23 cellular contexts compared by ENCODE assay signal in genomic region chr4:181166742-181167399, GRCh38.
DNase-seq lines count a peak whose midpoint lies in the region; ATAC-seq, FAIRE-seq and TF ChIP-seq lines count a peak whose summit lies in the region.
"Had no signal": no experiment of that assay in that cellular context is flagged by ENCODE, and none has a peak within 500 bp of the region (broad histone marks: within the 10 kb centered on the region; RNA-seq: fewer than 3 reads in every experiment).

No MANE protein-coding gene starts in this region.

- no peaks in the 10 kb centered on the region for H3K9me3 Mint-ChIP-seq in activated T-cell treated with anti-CD3 and anti-CD28 coated beads, Interleukin-2, amount 50 U/mL, for 24 hours
- H3K9me3 Mint-ChIP-seq: CD4-positive, alpha-beta memory T cell had no signal

- peak; percentile 24 for DNase-seq in ELF-1 (ENCODE audit: low read depth, low spot score)
- peak in 1 of 2 experiments; percentile 64 for DNase-seq in H1 (ENCODE audit: low read depth in 1 of 2, low spot score in 2 of 2)
- DNase-seq in iPS DF 6.9 (ENCODE audit: low read depth, low spot score), result peak; percentile 43
- no peak for DNase-seq in activated T-cell treated with anti-CD3 and anti-CD28 coated beads, Interleukin-2, amount 50 U/mL, for 24 hours
- DNase-seq: AML-193; CD4-positive, alpha-beta memory T cell; DMS153; DMS79; GF-D8; GOT3; HCEC 1CT; KG1 had no signal

- no peaks in the 10 kb centered on the region for H3K79me1 ChIP-seq in H1 (ENCODE audit: low read depth, low read length)

- H3K27me3 Mint-ChIP-seq in activated T-cell treated with anti-CD3 and anti-CD28 coated beads, Interleukin-2, amount 50 U/mL, for 24 hours, result no peaks in the 10 kb centered on the region
- H3K27me3 Mint-ChIP-seq: CD4-positive, alpha-beta memory T cell had no signal

- no peak for TF ChIP-seq RAD21 in H1 (IDR thresholded peaks at IDR 0.05 in 1 of 2, conservative IDR thresholded peaks at IDR 0.05 in 1 of 2; ENCODE audit: low read depth in 2 of 2, low read length in 2 of 2)

- H3K36me3 ChIP-seq in HUES48 (ENCODE audit: control insufficient read depth, insufficient read depth, low read length), result no peaks in the 10 kb centered on the region
- no peaks in the 10 kb centered on the region for H3K36me3 ChIP-seq in H1 (ENCODE audit: control insufficient read depth in 2 of 4, insufficient read depth in 4 of 4, low read length in 3 of 4)
- H3K36me3 ChIP-seq in iPS DF 6.9 (ENCODE audit: control insufficient read depth, insufficient read depth, low read length), result no peaks in the 10 kb centered on the region
- H3K36me3 ChIP-seq: BLaER1 had no signal

- 0 out of 3 replicates have a peak, but pooled peaks of 1 of the 2 experiments have one; percentile 75 for TF ChIP-seq EP300 in H1 (IDR thresholded peaks at IDR 0.05; ENCODE audit: borderline replicate concordance in 1 of 2, low read depth in 2 of 2, low read length in 2 of 2)

- no peak overlapping the region for H2BK12ac ChIP-seq in H1 (ENCODE audit: low read depth, low read length)

- H3K9ac ChIP-seq in HUES48 (ENCODE audit: low read depth, low read length) (no peak overlapping the region), H1 (replicated peaks in 1 of 4; ENCODE audit: extremely low read depth in 1 of 4, low read depth in 3 of 4, low read length in 3 of 4) (no peak overlapping the region)
- H3K9ac ChIP-seq: BLaER1 had no signal

- H2AFZ ChIP-seq in H1 (ENCODE audit: low read length), result no peak overlapping the region

- no peaks in the 10 kb centered on the region for H4K20me1 ChIP-seq in H1 (replicated peaks in 1 of 2; ENCODE audit: control insufficient read depth in 1 of 2, insufficient read depth in 2 of 2, low read length in 2 of 2)
- H4K20me1 ChIP-seq: BLaER1 had no signal

- H3K4ac ChIP-seq in H1 (replicated peaks; ENCODE audit: insufficient read length, low read depth, low read length), result no peak overlapping the region

- no peak overlapping the region for H2BK20ac ChIP-seq in H1 (ENCODE audit: low read length)

- H3K27ac ChIP-seq in HUES48 (ENCODE audit: low read depth, low read length), result peak overlapping the region; percentile 67
- no peak overlapping the region for H3K27ac ChIP-seq in H1 (ENCODE audit: low read depth, low read length)
- no peak overlapping the region for H3K27ac ChIP-seq in iPS DF 6.9 (ENCODE audit: low read length)
- H3K27ac ChIP-seq: 22Rv1, A549, BLaER1 had no signal

- no peak overlapping the region for H4K5ac ChIP-seq in H1 (ENCODE audit: insufficient read length, low read depth, low read length)

- no peaks in the 10 kb centered on the region for H3K4me1 Mint-ChIP-seq in activated T-cell treated with anti-CD3 and anti-CD28 coated beads, Interleukin-2, amount 50 U/mL, for 24 hours (ENCODE audit: low read depth)
- H3K4me1 Mint-ChIP-seq: CD14-positive monocyte; CD4-positive, alpha-beta memory T cell had no signal

- H3K4me3 Mint-ChIP-seq in activated T-cell treated with anti-CD3 and anti-CD28 coated beads, Interleukin-2, amount 50 U/mL, for 24 hours, result no peak overlapping the region
- H3K4me3 Mint-ChIP-seq: CD14-positive monocyte; CD4-positive, alpha-beta memory T cell had no signal

- H3K36me3 Mint-ChIP-seq in activated T-cell treated with anti-CD3 and anti-CD28 coated beads, Interleukin-2, amount 50 U/mL, for 24 hours (ENCODE audit: low read depth), result no peaks in the 10 kb centered on the region
- H3K36me3 Mint-ChIP-seq: CD14-positive monocyte; CD4-positive, alpha-beta memory T cell had no signal

- H3K18ac ChIP-seq in H1 (ENCODE audit: extremely low read depth, low read length), result no peak overlapping the region

- H2BK5ac ChIP-seq in H1 (ENCODE audit: low read depth, low read length), result no peak overlapping the region

- no peak overlapping the region for H3K14ac ChIP-seq in H1 (ENCODE audit: insufficient read length)

- no peak overlapping the region for H3K23ac ChIP-seq in H1 (ENCODE audit: insufficient read length)

- H3K9me3 ChIP-seq in HUES48 (ENCODE audit: control insufficient read depth, insufficient read depth, low read length) (no peaks in the 10 kb centered on the region), H1 (ENCODE audit: insufficient read depth in 2 of 2, low read depth in 1 of 2, low read length in 1 of 2) (no peaks in the 10 kb centered on the region), iPS DF 6.9 (ENCODE audit: control insufficient read depth, insufficient read depth, low read length) (no peaks in the 10 kb centered on the region)
- H3K9me3 ChIP-seq: A549, BLaER1 had no signal

- POLR2A ChIA-PET in H1 (lab: Charles Lee; ENCODE audit: partially characterized antibody), result no interaction called here

- H2BK15ac ChIP-seq in H1 (ENCODE audit: low read length), result no peak overlapping the region

- no peak overlapping the region for H4K8ac ChIP-seq in H1 (ENCODE audit: extremely low read depth, insufficient read depth, low read length)

- TF ChIP-seq CTCF in H1 (IDR thresholded peaks at IDR 0.05; ENCODE audit: control extremely low read depth in 1 of 3, insufficient read depth in 1 of 3, low read depth in 1 of 3, low read length in 3 of 3), result no peak

- H3K27me3 ChIP-seq in HUES48 (ENCODE audit: control insufficient read depth, insufficient read depth, low read length), result peaks cover 40% of the 10 kb centered on the region
- H3K27me3 ChIP-seq in H1 (replicated peaks in 1 of 4; ENCODE audit: control insufficient read depth in 3 of 4, extremely low read depth in 1 of 4, insufficient read depth in 3 of 4, low read length in 3 of 4), result peaks cover 1 to 19% (median 13%) of the 10 kb centered on the region in 4 experiments; a peak in 5 of 7 replicates
- H3K27me3 ChIP-seq in iPS DF 6.9 (ENCODE audit: control insufficient read depth, insufficient read depth, low read length), result peaks cover 9% of the 10 kb centered on the region; the same call in 1 of the 2 replicates
- H3K27me3 ChIP-seq: BLaER1 had no signal

- H3K4me1 ChIP-seq in HUES48 (ENCODE audit: control insufficient read depth, insufficient read depth, low read length), result peaks cover 44% of the 10 kb centered on the region
- peaks cover 0 to 5% (median under 1%) of the 10 kb centered on the region in 4 experiments; a peak in 2 of 7 replicates for H3K4me1 ChIP-seq in H1 (replicated peaks in 1 of 4; ENCODE audit: control insufficient read depth in 3 of 4, insufficient read depth in 4 of 4, low read length in 3 of 4)
- no peaks in the 10 kb centered on the region; the same call in 1 of the 2 replicates for H3K4me1 ChIP-seq in iPS DF 6.9 (ENCODE audit: control insufficient read depth, insufficient read depth, low read length)
- H3K4me1 ChIP-seq: A549, BLaER1 had no signal

- FAIRE-seq in H1 (lab: Jason Lieb, UNC), result peak; percentile 95
- FAIRE-seq: A549, GM12878, GM19239, HTR-8/SVneo had no signal

- H2AK5ac ChIP-seq in H1 (ENCODE audit: low read depth, low read length), result no peak overlapping the region

- no peak overlapping the region for H2BK120ac ChIP-seq in H1 (replicated peaks; ENCODE audit: low read depth, low read length)

- H4K91ac ChIP-seq in H1 (replicated peaks; ENCODE audit: insufficient read length, low read length), result no peak overlapping the region

- ATAC-seq in GM21360 (IDR thresholded peaks at IDR 0.05; ENCODE audit: unreplicated experiment), result no peak
- no peak for ATAC-seq in HG02588 (IDR thresholded peaks at IDR 0.05; ENCODE audit: unreplicated experiment)
- no peak for ATAC-seq in GM19463 (IDR thresholded peaks at IDR 0.05; ENCODE audit: unreplicated experiment)
- ATAC-seq: A549, GM12878 had no signal

- TF ChIP-seq POLR2A in H1 (IDR thresholded peaks at IDR 0.05; ENCODE audit: control extremely low read depth in 1 of 2, low read depth in 2 of 2, low read length in 2 of 2), result no peak

- CTCF ChIA-PET in H1 (lab: Charles Lee; ENCODE audit: partially characterized antibody), result interaction anchor here (1.3 kb wide), 1 partner anchor 135 kb away, joined by 5 read pairs; no protein-coding TSS in a partner anchor

- H3K27ac Mint-ChIP-seq in activated T-cell treated with anti-CD3 and anti-CD28 coated beads, Interleukin-2, amount 50 U/mL, for 24 hours, result no peak overlapping the region
- H3K27ac Mint-ChIP-seq: CD14-positive monocyte; CD4-positive, alpha-beta memory T cell had no signal

- H3K4me3 ChIP-seq in HUES48 (ENCODE audit: low read depth, low read length) (peak overlapping the region; percentile 20; the same call in 1 of the 2 replicates), H1 (ENCODE audit: extremely low read depth in 1 of 4, insufficient read depth in 2 of 4, low read depth in 3 of 4, low read length in 4 of 4) (no peak overlapping the region; a peak in 1 of 8 replicates), iPS DF 6.9 (ENCODE audit: low read length) (no peak overlapping the region)
- H3K4me3 ChIP-seq: A549, BLaER1, GM12878 had no signal

- no peaks in the 10 kb centered on the region for H3K23me2 ChIP-seq in H1 (ENCODE audit: low read depth, low read length)

- no peaks in the 10 kb centered on the region for H3K79me2 ChIP-seq in H1 (ENCODE audit: control insufficient read depth in 1 of 2, insufficient read depth in 2 of 2, low read length in 2 of 2)

- 0% methylated on average over 6 of the region's 6 CpGs; no CpG with 5 or more reads in 1 of the 2 experiments for WGBS in H1 (ENCODE audit: extremely low coverage in 1 of 2, insufficient coverage in 1 of 2, insufficient read length in 1 of 2, insufficient replicate concordance in 2 of 2, low coverage in 1 of 2, low lambda C conversion rate in 2 of 2, missing lambda C conversion rate in 1 of 2), 2 experiments
- no CpG with 5 or more reads among the region's 6 CpGs for WGBS in iPS DF 6.9 (ENCODE audit: insufficient coverage, insufficient read length)

- no peak overlapping the region for H3K56ac ChIP-seq in H1 (replicated peaks; ENCODE audit: insufficient read length, low read depth, low read length)

- H3K4me2 ChIP-seq in H1 (ENCODE audit: insufficient read depth in 1 of 2, low read depth in 2 of 2, low read length in 2 of 2), result no peak overlapping the region; a peak in 1 of 4 replicates
- H3K4me2 ChIP-seq: A549, BLaER1 had no signal

TF ChIP-seq in H1, 55 proteins besides CTCF, POLR2A, EP300 and RAD21 (continues in another document):
- TF ChIP-seq POU5F1 (IDR thresholded peaks at IDR 0.05; ENCODE audit: low read depth, low read length) (peak; percentile 54; the same call in 1 of the 2 replicates), BCL11A (IDR thresholded peaks at IDR 0.05; ENCODE audit: low read depth in 2 of 2, low read length in 2 of 2) (peak; percentile 11 to 17)
